ENCODE assay signal across 18 cellular contexts in the genomic region with DNA sequence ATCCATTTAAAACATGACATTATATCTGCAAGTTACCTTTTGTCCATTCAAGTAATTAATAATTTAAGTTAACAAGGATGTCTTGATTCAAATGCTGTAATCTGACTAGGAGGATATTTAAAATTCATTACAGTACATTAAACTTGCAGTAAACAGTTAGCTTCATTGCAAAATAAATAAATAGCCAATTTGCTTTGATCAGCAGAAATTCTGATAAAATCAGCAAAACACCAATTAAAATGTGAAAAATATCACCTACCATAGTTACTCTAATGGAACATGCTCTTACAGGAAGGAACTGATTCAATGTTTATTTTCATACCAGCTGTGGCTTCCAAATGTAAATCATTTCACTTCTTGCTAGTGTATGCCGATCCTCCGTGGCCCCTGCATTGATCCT.
DNase-seq lines count a peak whose midpoint lies in the region; ATAC-seq, FAIRE-seq and TF ChIP-seq lines count a peak whose summit lies in the region.
"Had no signal": no experiment of that assay in that cellular context is flagged by ENCODE, and none has a peak within 500 bp of the region (broad histone marks: within the 10 kb centered on the region; RNA-seq: fewer than 3 reads in every experiment).

No MANE protein-coding gene starts in this region.

- no peaks in the 10 kb centered on the region for H3K27me3 Mint-ChIP-seq in astrocyte (ENCODE audit: low read depth, unreplicated experiment)
- peaks cover 11% of the 10 kb centered on the region for H3K27me3 Mint-ChIP-seq in nephron progenitor cell (ENCODE audit: low read depth, poor library complexity)

- H2AFZ ChIP-seq in IMR-90 (replicated peaks; ENCODE audit: low read length, poor library complexity) (no peak overlapping the region), astrocyte (ENCODE audit: low read depth, low read length) (no peak overlapping the region), neuron (ENCODE audit: low read depth, low read length) (peak overlapping the region; percentile 5)

- TF ChIP-seq CTCF in A549 (IDR thresholded peaks at IDR 0.05) (no peak), IMR-90 (conservative IDR thresholded peaks at IDR 0.05; ENCODE audit: low read depth, low read length) (no peak), astrocyte (IDR thresholded peaks at IDR 0.05; ENCODE audit: insufficient read depth, low read depth, low read length) (no peak), nephron progenitor cell (IDR thresholded peaks at IDR 0.05) (no peak)

- H3K9me3 ChIP-seq in A549 (no peaks in the 10 kb centered on the region), IMR-90 (ENCODE audit: control insufficient read depth, insufficient read depth, low read length) (no peaks in the 10 kb centered on the region), astrocyte (ENCODE audit: insufficient read depth, low read depth, low read length) (no peaks in the 10 kb centered on the region), neuron (ENCODE audit: low read length) (no peaks in the 10 kb centered on the region)

- TF ChIP-seq RAD21 in A549 (conservative IDR thresholded peaks at IDR 0.05 in 1 of 2, IDR thresholded peaks at IDR 0.05 in 1 of 2) (no peak), IMR-90 (IDR thresholded peaks at IDR 0.05; ENCODE audit: low read length) (no peak)

- H3K4me3 Mint-ChIP-seq in astrocyte (ENCODE audit: unreplicated experiment): no peak overlapping the region
- H3K4me3 Mint-ChIP-seq in nephron progenitor cell: no peak overlapping the region

- 66% methylated on average over 2 of the region's 2 CpGs for WGBS in A549 (ENCODE audit: missing lambda C conversion rate)
- no CpG with 5 or more reads among the region's 2 CpGs for WGBS in IMR-90 (ENCODE audit: extremely low coverage in 2 of 2, insufficient read length in 1 of 2), 2 experiments

- no peak overlapping the region for H2BK120ac ChIP-seq in IMR-90 (ENCODE audit: low read depth, low read length)

- no peak overlapping the region for H3K56ac ChIP-seq in IMR-90 (ENCODE audit: extremely low read depth, insufficient read depth, low read length)

- no peaks in the 10 kb centered on the region for H3K79me2 ChIP-seq in astrocyte (ENCODE audit: insufficient read depth, low read length)

- H2AK5ac ChIP-seq in IMR-90 (ENCODE audit: low read depth, low read length): no peak overlapping the region

- H3K9me3 Mint-ChIP-seq in astrocyte (ENCODE audit: unreplicated experiment) (no peaks in the 10 kb centered on the region), nephron progenitor cell (no peaks in the 10 kb centered on the region)

- no peaks in the 10 kb centered on the region for H4K20me1 ChIP-seq in IMR-90 (ENCODE audit: insufficient read depth, low read length)
- no peaks in the 10 kb centered on the region for H4K20me1 ChIP-seq in astrocyte (ENCODE audit: insufficient read depth, low read length)

- H3K9me1 ChIP-seq in IMR-90 (ENCODE audit: insufficient read depth, low read length): no peaks in the 10 kb centered on the region

- H3K4me2 ChIP-seq in A549: no peak overlapping the region
- H3K4me2 ChIP-seq in IMR-90 (ENCODE audit: low read depth, low read length): no peak overlapping the region
- peak overlapping the region; percentile 55 for H3K4me2 ChIP-seq in astrocyte (ENCODE audit: low read length)
- H3K4me2 ChIP-seq: KMS-11 had no signal

- no peak overlapping the region for H2BK15ac ChIP-seq in IMR-90 (ENCODE audit: low read depth, low read length)

- POLR2A ChIA-PET in A549 (lab: Yijun Ruan, JAX): no interaction called here
- POLR2A ChIA-PET in IMR-90 (lab: Charles Lee; ENCODE audit: unreplicated experiment): no interaction called here

- no peaks in the 10 kb centered on the region for H3K79me1 ChIP-seq in IMR-90 (ENCODE audit: low read depth in 1 of 2, low read length in 2 of 2)

- no peak overlapping the region for H3K14ac ChIP-seq in IMR-90 (replicated peaks; ENCODE audit: low read depth, low read length)

- no peak overlapping the region for H3K4ac ChIP-seq in IMR-90 (ENCODE audit: low read depth, low read length)

- H3K4me1 ChIP-seq in A549: no peaks in the 10 kb centered on the region
- H3K4me1 ChIP-seq in IMR-90 (ENCODE audit: control insufficient read depth, insufficient read depth, low read length): no peaks in the 10 kb centered on the region
- H3K4me1 ChIP-seq in astrocyte (ENCODE audit: insufficient read depth, low read length): peaks cover 11% of the 10 kb centered on the region
- peaks cover 14% of the 10 kb centered on the region for H3K4me1 ChIP-seq in neuron (ENCODE audit: insufficient read depth, low read length)

- CTCF ChIA-PET in A549 (lab: Yijun Ruan, JAX): interaction anchor here (0.6 to 1.6 kb wide), 2 partner anchors 86 to 366 kb away, joined by 3 to 4 read pairs; no protein-coding TSS in a partner anchor
- CTCF ChIA-PET in IMR-90 (lab: Yijun Ruan, JAX): no interaction called here

- intact Hi-C loops in IMR-90 (cut with micrococcal nuclease): no loop called here

- no peak for DNase-seq in A549 (ENCODE audit: low read depth in 1 of 2, low spot score in 1 of 2)
- no peak for DNase-seq in IMR-90
- DNase-seq in astrocyte (ENCODE audit: low read depth): no peak
- no peak for DNase-seq in NCI-H748 (lab: John Stamatoyannopoulos, UW; ENCODE audit: unreplicated experiment)
- no peak for DNase-seq in nephron progenitor cell
- DNase-seq: DND-41, GDM1, NCI-H1436 treated with DMSO at 0.1 percent for 48 hours, NCI-H2029 treated with DMSO at 0.1 percent for 48 hours, NCI-H2171 treated with DMSO at 0.1 percent for 48 hours, NCI-H510A treated with DMSO at 0.1 percent for 48 hours had no signal

- H3K36me3 ChIP-seq in IMR-90 (ENCODE audit: control insufficient read depth, insufficient read depth, low read length) (no peaks in the 10 kb centered on the region), astrocyte (ENCODE audit: insufficient read depth, low read length) (no peaks in the 10 kb centered on the region), neuron (ENCODE audit: insufficient read depth, low read length) (no peaks in the 10 kb centered on the region)

- no peak overlapping the region for H2AK9ac ChIP-seq in IMR-90 (replicated peaks; ENCODE audit: low read depth, low read length, poor library complexity)

- no peak overlapping the region for H4K91ac ChIP-seq in IMR-90 (ENCODE audit: insufficient read depth, low read depth, low read length)

- no peak overlapping the region for H4K8ac ChIP-seq in IMR-90 (ENCODE audit: low read depth in 2 of 2, low read length in 2 of 2)

- ATAC-seq in A549: no peak
- no peak for ATAC-seq in IMR-90 (ENCODE audit: low read depth)
- ATAC-seq in GM21526 (IDR thresholded peaks at IDR 0.05; ENCODE audit: low FRiP score, unreplicated experiment): no peak
- ATAC-seq: GM12878, Panc1 had no signal

- H3K23ac ChIP-seq in IMR-90 (ENCODE audit: low read depth, low read length): no peak overlapping the region

- BruUV-seq in IMR-90 (replicated peaks; lab: Mats Ljungman, UMichigan): no TSS peak

- no peak overlapping the region for H3K27ac Mint-ChIP-seq in astrocyte (ENCODE audit: unreplicated experiment)
- no peak overlapping the region for H3K27ac Mint-ChIP-seq in nephron progenitor cell

- peak; percentile 81 for FAIRE-seq in A549 (lab: Jason Lieb, UNC)
- no peak for FAIRE-seq in astrocyte (lab: Jason Lieb, UNC)
- FAIRE-seq: GM12878, H1 had no signal

- no peak overlapping the region for H2BK20ac ChIP-seq in IMR-90 (ENCODE audit: low read depth, low read length)

- dilution Hi-C loops in IMR-90 (cut with HindIII; ENCODE audit: low sequenced_read_pairs, unreplicated experiment): no loop called here

- no peak overlapping the region for H4K5ac ChIP-seq in IMR-90 (ENCODE audit: low read depth, low read length)

- in situ Hi-C loops in IMR-90 (cut with MboI; ENCODE audit: low sequenced_read_pairs): no loop called here

- H3K27ac ChIP-seq in A549 (no peak overlapping the region), IMR-90 (ENCODE audit: insufficient read depth, low read length) (no peak overlapping the region), astrocyte (ENCODE audit: low read depth, low read length) (no peak overlapping the region)
- H3K27ac ChIP-seq: C4-2B, KMS-11 had no signal

- no peak overlapping the region for H2BK5ac ChIP-seq in IMR-90 (ENCODE audit: low read depth, low read length, poor library complexity, severe bottlenecking)

- H3K9ac ChIP-seq in IMR-90 (ENCODE audit: low read depth, low read length) (no peak overlapping the region), astrocyte (ENCODE audit: low read length) (no peak overlapping the region)
- H3K9ac ChIP-seq: KMS-11 had no signal

- TF ChIP-seq EP300 in A549 (IDR thresholded peaks at IDR 0.05): no peak

- H3K36me3 Mint-ChIP-seq in astrocyte (ENCODE audit: low read depth, unreplicated experiment) (no peaks in the 10 kb centered on the region), nephron progenitor cell (ENCODE audit: low read depth) (no peaks in the 10 kb centered on the region)

- peaks cover 25% of the 10 kb centered on the region for H3K4me1 Mint-ChIP-seq in astrocyte (ENCODE audit: low read depth, unreplicated experiment)
- no peaks in the 10 kb centered on the region for H3K4me1 Mint-ChIP-seq in nephron progenitor cell

- no peak overlapping the region for H3K4me3 ChIP-seq in A549
- no peak overlapping the region for H3K4me3 ChIP-seq in IMR-90 (ENCODE audit: insufficient read depth, low read depth, low read length)
- no peak overlapping the region for H3K4me3 ChIP-seq in astrocyte (ENCODE audit: insufficient read depth, low read depth, low read length)
- no peak overlapping the region for H3K4me3 ChIP-seq in neuron (ENCODE audit: low read length)
- H3K4me3 ChIP-seq: GM12878 had no signal

- TF ChIP-seq POLR2A in A549 (IDR thresholded peaks at IDR 0.05; ENCODE audit: low read length): no peak
- TF ChIP-seq POLR2A in IMR-90 (IDR thresholded peaks at IDR 0.05; ENCODE audit: low read depth, low read length): no peak

- no peak overlapping the region for H3K18ac ChIP-seq in IMR-90 (ENCODE audit: low read depth, low read length)

- H3K27me3 ChIP-seq in IMR-90 (ENCODE audit: control insufficient read depth, insufficient read depth, low read length): peaks cover 5% of the 10 kb centered on the region
- no peaks in the 10 kb centered on the region for H3K27me3 ChIP-seq in astrocyte (ENCODE audit: insufficient read depth, low read length)
- no peaks in the 10 kb centered on the region for H3K27me3 ChIP-seq in neuron (ENCODE audit: insufficient read depth, low read length)

TF ChIP-seq in A549, 52 proteins besides CTCF, POLR2A, EP300 and RAD21 (continues in another document):
- TF ChIP-seq ESRRA (IDR thresholded peaks at IDR 0.05; ENCODE audit: borderline replicate concordance, low read length): no peak

TF ChIP-seq in IMR-90, 13 proteins besides CTCF, POLR2A, EP300 and RAD21:
- TF ChIP-seq MAFK (IDR thresholded peaks at IDR 0.05; ENCODE audit: low read depth, low read length): peak; percentile 85
- TF ChIP-seq, protein P1, sequence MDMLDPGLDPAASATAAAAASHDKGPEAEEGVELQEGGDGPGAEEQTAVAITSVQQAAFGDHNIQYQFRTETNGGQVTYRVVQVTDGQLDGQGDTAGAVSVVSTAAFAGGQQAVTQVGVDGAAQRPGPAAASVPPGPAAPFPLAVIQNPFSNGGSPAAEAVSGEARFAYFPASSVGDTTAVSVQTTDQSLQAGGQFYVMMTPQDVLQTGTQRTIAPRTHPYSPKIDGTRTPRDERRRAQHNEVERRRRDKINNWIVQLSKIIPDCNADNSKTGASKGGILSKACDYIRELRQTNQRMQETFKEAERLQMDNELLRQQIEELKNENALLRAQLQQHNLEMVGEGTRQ (IDR thresholded peaks at IDR 0.05; ENCODE audit: low read depth, low read length): no peak
